ENCODE assay signal across 8 cellular contexts in genomic region chr15:90716317-90716975, GRCh38. TPM values are rescaled to one million over a fixed set of nuclear protein-coding genes. Genes with fewer than 3 reads are reported as not detected.
DNase-seq lines count a peak whose midpoint lies in the region; ATAC-seq lines count a peak whose summit lies in the region.

No MANE protein-coding gene starts in this region.

- H3K4me3 Mint-ChIP-seq in activated T-helper 1 cell treated with anti-CD3 and anti-CD28 coated beads, Interleukin-12 subunit alpha, Interleukin-12 subunit beta, Interleukin-2, Interleukin-4 antibody, amounts not matched to agents 30 ng/mL and 10 ng/mL and 1 ng/mL, durations not matched to agents 14 hours and 24 hours and 36 hours, result peak overlapping the region; percentile 90

- H3K27me3 Mint-ChIP-seq in activated T-helper 1 cell treated with anti-CD3 and anti-CD28 coated beads, Interleukin-12 subunit alpha, Interleukin-12 subunit beta, Interleukin-2, Interleukin-4 antibody, amounts not matched to agents 30 ng/mL and 10 ng/mL and 1 ng/mL, durations not matched to agents 14 hours and 24 hours and 36 hours (ENCODE audit: insufficient read depth), result no peaks in the 10 kb centered on the region

- intact Hi-C loops in activated T-helper 1 cell treated with anti-CD3 and anti-CD28 coated beads, Interleukin-12 subunit alpha, Interleukin-12 subunit beta, Interleukin-2, Interleukin-4 antibody, amounts not matched to agents 30 ng/mL and 10 ng/mL and 1 ng/mL, durations not matched to agents 14 hours and 24 hours and 36 hours (cut with micrococcal nuclease), result loop anchor here (5.0 to 10.0 kb wide), 2 partner anchors 36 to 1472 kb away; partner anchors contain the start of gene FANCI

- H3K36me3 ChIP-seq in H7 (replicated peaks; ENCODE audit: control insufficient read depth, insufficient read depth, low read length), result no peaks in the 10 kb centered on the region

- peak overlapping the region; percentile 14 to 98 (median 88) for H3K27ac ChIP-seq in skin epidermis

- H3K27ac Mint-ChIP-seq in activated T-helper 1 cell treated with anti-CD3 and anti-CD28 coated beads, Interleukin-12 subunit alpha, Interleukin-12 subunit beta, Interleukin-2, Interleukin-4 antibody, amounts not matched to agents 30 ng/mL and 10 ng/mL and 1 ng/mL, durations not matched to agents 14 hours and 24 hours and 36 hours, result peak overlapping the region; percentile 96

- no peak for ATAC-seq in GM19328 (IDR thresholded peaks at IDR 0.05; ENCODE audit: unreplicated experiment)
- no peak for ATAC-seq in HG02763 (IDR thresholded peaks at IDR 0.05; ENCODE audit: unreplicated experiment)

- H3K4me3 ChIP-seq in H7 (ENCODE audit: insufficient read depth, low read depth, low read length) (peak overlapping the region; percentile 93), skin epidermis (peak overlapping the region; percentile 48 to 82 (median 69))

- H3K9me3 Mint-ChIP-seq in activated T-helper 1 cell treated with anti-CD3 and anti-CD28 coated beads, Interleukin-12 subunit alpha, Interleukin-12 subunit beta, Interleukin-2, Interleukin-4 antibody, amounts not matched to agents 30 ng/mL and 10 ng/mL and 1 ng/mL, durations not matched to agents 14 hours and 24 hours and 36 hours, result no peaks in the 10 kb centered on the region

- peaks cover 17% of the 10 kb centered on the region for H3K36me3 Mint-ChIP-seq in activated T-helper 1 cell treated with anti-CD3 and anti-CD28 coated beads, Interleukin-12 subunit alpha, Interleukin-12 subunit beta, Interleukin-2, Interleukin-4 antibody, amounts not matched to agents 30 ng/mL and 10 ng/mL and 1 ng/mL, durations not matched to agents 14 hours and 24 hours and 36 hours (ENCODE audit: low read depth)

- DNase-seq in A172 (ENCODE audit: low spot score), result peak; percentile 23
- no peak for DNase-seq in H7
- no peak for DNase-seq in activated T-helper 1 cell treated with anti-CD3 and anti-CD28 coated beads, Interleukin-12 subunit alpha, Interleukin-12 subunit beta, Interleukin-2, Interleukin-4 antibody, amounts not matched to agents 30 ng/mL and 10 ng/mL and 1 ng/mL, durations not matched to agents 14 hours and 24 hours and 36 hours (ENCODE audit: low spot score)
- DNase-seq in hepatic stellate cell (ENCODE audit: low spot score), result peak; percentile 11
- no peak for DNase-seq in NCI-H446 (lab: John Stamatoyannopoulos, UW)

- no peaks in the 10 kb centered on the region; the same call in 1 of the 2 replicates for H3K27me3 ChIP-seq in H7 (ENCODE audit: control insufficient read depth, insufficient read depth, low read length)

- H3K4me1 Mint-ChIP-seq in activated T-helper 1 cell treated with anti-CD3 and anti-CD28 coated beads, Interleukin-12 subunit alpha, Interleukin-12 subunit beta, Interleukin-2, Interleukin-4 antibody, amounts not matched to agents 30 ng/mL and 10 ng/mL and 1 ng/mL, durations not matched to agents 14 hours and 24 hours and 36 hours (ENCODE audit: low read depth), result peaks cover 45% of the 10 kb centered on the region

RNA-seq across cellular contexts. Expression of gene BLM, which starts 0.7 kb away (rescaled TPM):
- total RNA-seq in A172 (2014; rRNA removed; shearing (Covaris generic)), result 16.6 and 18.1 TPM in 2 replicates
- total RNA-seq in H7 (2014; rRNA removed; shearing (Covaris generic)), result 29.7 and 36.4 TPM in 2 replicates
- 64.3 and 65.1 TPM in 2 replicates for total RNA-seq in activated T-helper 1 cell treated with anti-CD3 and anti-CD28 coated beads, Interleukin-12 subunit alpha, Interleukin-12 subunit beta, Interleukin-2, Interleukin-4 antibody, amounts not matched to agents 30 ng/mL and 10 ng/mL and 1 ng/mL, durations not matched to agents 14 hours and 24 hours and 36 hours

Comparison
In these comparisons a context has a peak if more than half of its experiments do, and no peak if none do; other contexts are left out.
1. DNase-seq: peak in A172 (single experiment) and hepatic stellate cell (single experiment); none in H7 (single experiment), activated T-helper 1 cell treated with anti-CD3 and anti-CD28 coated beads, Interleukin-12 subunit alpha, Interleukin-12 subunit beta, Interleukin-2, Interleukin-4 antibody, amounts not matched to agents 30 ng/mL and 10 ng/mL and 1 ng/mL, durations not matched to agents 14 hours and 24 hours and 36 hours (single experiment) and NCI-H446 (0 of 2).